Comparison of ENCODE assay signal across 28 cellular contexts in the genomic region with DNA sequence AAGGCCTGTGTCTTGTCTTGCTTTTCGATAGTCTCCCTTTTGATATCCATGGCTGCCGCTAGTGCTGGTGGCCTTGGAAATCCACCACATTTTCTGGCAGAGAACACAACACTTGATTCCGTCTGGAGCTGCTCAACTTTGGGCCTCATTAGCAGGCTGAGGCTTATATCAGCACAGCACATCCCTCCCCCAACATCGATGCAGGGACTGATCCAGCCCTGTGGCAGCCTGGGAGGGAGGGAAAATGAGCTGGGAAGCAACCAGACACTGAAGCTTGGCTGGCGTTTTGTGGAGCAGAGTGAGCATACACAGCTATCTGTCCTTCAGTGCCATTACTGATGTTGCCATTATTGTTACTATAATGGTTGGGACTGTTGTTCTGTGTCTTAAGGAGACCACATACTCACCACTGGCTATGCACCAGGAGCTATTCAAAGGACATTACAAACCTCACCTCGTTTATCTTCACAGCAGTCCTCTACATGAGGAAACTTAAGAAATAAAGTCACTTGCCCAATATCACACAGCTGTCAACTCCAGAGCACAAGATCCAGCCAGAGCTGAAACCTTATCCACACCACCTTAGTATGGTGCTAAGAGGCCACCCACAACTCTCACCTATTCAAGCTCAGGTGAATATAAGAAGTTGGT.
"Had no signal": no experiment of that assay in that cellular context is flagged by ENCODE, and none has a peak within 500 bp of the region (broad histone marks: within the 10 kb centered on the region; RNA-seq: fewer than 3 reads in every experiment).

No MANE protein-coding gene starts in this region.

- H3K36me3 ChIP-seq: brain microvascular endothelial cell, left ventricle myocardium inferior had no signal

- H3K27ac ChIP-seq: brain microvascular endothelial cell, coronary artery, dorsolateral prefrontal cortex, left ventricle myocardium inferior, spleen, suprapubic skin, VCaP had no signal

- DNase-seq: activated CD4-positive, alpha-beta T cell treated with anti-CD3 and anti-CD28 coated beads for 48 hours; activated CD4-positive, alpha-beta T cell treated with anti-CD3 and anti-CD28 coated beads, Interleukin-2, amount 50 U/mL, for 48 hours; activated CD8-positive, alpha-beta memory T cell treated with anti-CD3 and anti-CD28 coated beads, Interleukin-2, amount 50 U/mL, for 4 hours; activated effector memory CD4-positive, alpha-beta T cell treated with anti-CD3 and anti-CD28 coated beads, Interleukin-2, amount 50 U/mL, for 16 hours; activated naive CD4-positive, alpha-beta T cell treated with anti-CD3 and anti-CD28 coated beads, Interleukin-2, amount 10 ng/mL, durations not matched to agents 7 days and 5 days; activated naive CD8-positive, alpha-beta T cell treated with anti-CD3 and anti-CD28 coated beads, Interleukin-2, amount 10 ng/mL, durations not matched to agents 7 days and 5 days; activated T-cell treated with anti-CD3 and anti-CD28 coated beads, Interleukin-2, amount 50 U/mL, for 1 hour; amniotic stem cell; brain microvascular endothelial cell; dorsolateral prefrontal cortex; effector memory CD4-positive, alpha-beta T cell; glutamatergic neuron; left ventricle myocardium inferior; naive B cell; right cardiac atrium; spleen; stimulated activated naive CD4-positive, alpha-beta T cell; T-helper 9 cell; trophoblast cell had no signal

- H3K4me1 ChIP-seq: left ventricle myocardium inferior, spleen, suprapubic skin had no signal

- H3K9me3 ChIP-seq: left ventricle myocardium inferior, spleen, suprapubic skin had no signal

- H3K4me3 ChIP-seq: coronary artery, dorsolateral prefrontal cortex, left ventricle myocardium inferior, spleen, suprapubic skin had no signal

- H3K27me3 ChIP-seq: brain microvascular endothelial cell, dorsolateral prefrontal cortex, spleen, suprapubic skin had no signal

- ATAC-seq: activated CD4-positive, CD25-positive, alpha-beta regulatory T cell treated with anti-CD3 and anti-CD28 coated beads, Interleukin-2, amount 50 U/mL, for 24 hours; right cardiac atrium had no signal

- FAIRE-seq: astrocyte, frontal cortex, islet of Langerhans, TTC549, urothelium cell line had no signal
